ENCODE assay signal across 20 cellular contexts in the genomic region with DNA sequence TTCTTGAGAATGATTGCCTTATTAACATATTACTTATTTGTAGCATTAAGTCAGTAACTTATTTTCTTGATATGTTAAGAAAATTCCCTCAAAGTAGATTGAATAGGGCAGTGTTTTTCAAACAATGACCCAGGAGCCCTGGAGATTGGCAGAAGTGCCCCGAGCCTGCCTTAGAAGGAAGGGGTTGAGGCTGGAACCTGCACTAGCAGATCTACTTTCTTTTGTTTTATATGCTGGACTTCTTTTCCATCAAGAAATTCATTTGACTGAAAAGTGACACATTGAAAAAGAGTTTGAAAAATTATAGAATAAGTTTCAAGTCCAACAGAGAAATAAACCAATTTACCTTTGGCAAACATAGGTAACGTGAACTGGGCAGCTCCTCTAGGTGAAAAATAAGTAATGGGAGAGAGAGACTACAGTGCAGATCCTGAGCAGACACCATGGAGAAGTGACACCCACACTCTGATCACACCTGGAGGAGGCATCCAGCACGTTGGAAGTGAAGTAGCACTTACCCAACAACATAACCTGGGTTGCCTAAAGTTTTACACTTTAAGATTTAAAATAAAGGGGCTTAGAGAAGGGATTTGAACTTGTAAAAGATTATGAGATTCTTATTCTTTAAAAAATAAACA. TPM values are rescaled to one million over a fixed set of nuclear protein-coding genes. Genes with fewer than 3 reads are reported as not detected.
DNase-seq lines count a peak whose midpoint lies in the region; ATAC-seq, FAIRE-seq and TF ChIP-seq lines count a peak whose summit lies in the region.
"Had no signal": no experiment of that assay in that cellular context is flagged by ENCODE, and none has a peak within 500 bp of the region (broad histone marks: within the 10 kb centered on the region; RNA-seq: fewer than 3 reads in every experiment).

No MANE protein-coding gene starts in this region.

- ATAC-seq in HG03442 (IDR thresholded peaks at IDR 0.05; ENCODE audit: unreplicated experiment), result no peak
- ATAC-seq: right cardiac atrium had no signal

- no peaks in the 10 kb centered on the region for H3K27me3 ChIP-seq in keratinocyte (ENCODE audit: control insufficient read depth, extremely low read depth, insufficient read depth, low read length)
- H3K27me3 ChIP-seq in stomach smooth muscle (ENCODE audit: control insufficient read depth in 1 of 2, insufficient read depth in 2 of 2, low read length in 2 of 2), result no peaks in the 10 kb centered on the region
- H3K27me3 ChIP-seq: dorsolateral prefrontal cortex, heart right ventricle, neutrophil had no signal

- H3K9me3 ChIP-seq in keratinocyte (ENCODE audit: control insufficient read depth, low read depth, low read length), result peaks cover 3% of the 10 kb centered on the region
- H3K9me3 ChIP-seq in stomach smooth muscle (ENCODE audit: control insufficient read depth in 2 of 2, low read length in 2 of 2), result no peaks in the 10 kb centered on the region
- H3K9me3 ChIP-seq: neutrophil had no signal

- H3K36me3 ChIP-seq in keratinocyte (ENCODE audit: control insufficient read depth in 2 of 2, extremely low read depth in 1 of 2, insufficient read depth in 2 of 2, low read length in 2 of 2), result no peaks in the 10 kb centered on the region
- no peaks in the 10 kb centered on the region for H3K36me3 ChIP-seq in stomach smooth muscle (ENCODE audit: control insufficient read depth in 2 of 2, insufficient read depth in 2 of 2, low read length in 2 of 2)
- H3K36me3 ChIP-seq: heart right ventricle, neutrophil had no signal

- peak; percentile 36 for FAIRE-seq in H54 (lab: Jason Lieb, UNC)
- no peak for FAIRE-seq in keratinocyte (lab: Jason Lieb, UNC)
- FAIRE-seq: H1 had no signal

- H3K79me2 ChIP-seq in keratinocyte (ENCODE audit: control insufficient read depth, insufficient read depth, low read length), result peaks cover 14% of the 10 kb centered on the region

- TF ChIP-seq POLR2A in H54 (IDR thresholded peaks at IDR 0.05; ENCODE audit: low read depth, low read length), result no peak

- peak overlapping the region; percentile 72 for H3K4me2 ChIP-seq in keratinocyte (ENCODE audit: control insufficient read depth, extremely low read depth, insufficient read depth, low read depth, low read length)
- H3K4me2 ChIP-seq: KMS-11 had no signal

- H3K9me1 ChIP-seq in keratinocyte (ENCODE audit: control insufficient read depth, extremely low read depth, insufficient read depth, low read length), result no peaks in the 10 kb centered on the region

- H3K4me1 ChIP-seq in keratinocyte (ENCODE audit: control insufficient read depth, extremely low read depth, insufficient read depth, low read length) (peaks cover 41% of the 10 kb centered on the region), stomach smooth muscle (ENCODE audit: control insufficient read depth, insufficient read depth, low read length) (peaks cover 10% of the 10 kb centered on the region)

- TF ChIP-seq CTCF in VCaP (conservative IDR thresholded peaks at IDR 0.05), result no peak
- TF ChIP-seq CTCF in keratinocyte (optimal IDR thresholded peaks at IDR 0.05 in 1 of 3, IDR thresholded peaks at IDR 0.05 in 1 of 3, conservative IDR thresholded peaks at IDR 0.05 in 1 of 3; ENCODE audit: extremely low read depth in 1 of 3, insufficient read depth in 2 of 3, low read length in 3 of 3), result no peak

- no peak overlapping the region for H3K9ac ChIP-seq in keratinocyte (ENCODE audit: control insufficient read depth, extremely low read depth, insufficient read depth, low read length)
- peak overlapping the region in 1 of 2 donors; percentile 14 for H3K9ac ChIP-seq in stomach smooth muscle (ENCODE audit: low read length in 2 of 2)
- H3K9ac ChIP-seq: KMS-11 had no signal

- H3K4me3 ChIP-seq in keratinocyte (ENCODE audit: control insufficient read depth in 2 of 3, extremely low read depth in 1 of 3, insufficient read depth in 2 of 3, low read depth in 1 of 3, low read length in 3 of 3), result no peak overlapping the region
- no peak overlapping the region for H3K4me3 ChIP-seq in stomach smooth muscle (ENCODE audit: low read length in 2 of 2)
- H3K4me3 ChIP-seq: dorsolateral prefrontal cortex, heart right ventricle had no signal

- H4K20me1 ChIP-seq in keratinocyte (ENCODE audit: control insufficient read depth, extremely low read depth, insufficient read depth, low read length), result no peaks in the 10 kb centered on the region

- H3K27ac ChIP-seq in VCaP, result peak overlapping the region; percentile 15; the same call in 1 of the 2 replicates
- peak overlapping the region; percentile 68 for H3K27ac ChIP-seq in keratinocyte (ENCODE audit: control insufficient read depth, insufficient read depth, low read length)
- H3K27ac ChIP-seq in stomach smooth muscle (ENCODE audit: low read length), result peak overlapping the region; percentile 25
- H3K27ac ChIP-seq: dorsolateral prefrontal cortex, heart right ventricle, KMS-11, neutrophil had no signal

- DNase-seq in H54 (ENCODE audit: insufficient read length, low spot score), result no peak
- no peak for DNase-seq in keratinocyte (ENCODE audit: low read depth, low spot score)
- DNase-seq in AG20443 (ENCODE audit: low spot score), result no peak
- DNase-seq in LoVo (ENCODE audit: low spot score), result no peak
- DNase-seq: activated CD4-positive, alpha-beta T cell treated with anti-CD3 and anti-CD28 coated beads, Interleukin-2, amount 50 U/mL, for 4 hours; activated naive CD4-positive, alpha-beta T cell treated with anti-CD3 and anti-CD28 coated beads, Interleukin-2, amount 10 ng/mL, durations not matched to agents 7 days and 5 days; activated T-cell treated with anti-CD3 and anti-CD28 coated beads for 4 hours; dorsolateral prefrontal cortex; heart right ventricle; islet precursor cell; NCI-H1105; NCI-H526 treated with DMSO at 0.1 percent for 48 hours; right cardiac atrium; stimulated activated CD4-positive, alpha-beta T cell treated with anti-CD3 and anti-CD28 coated beads, Interleukin-1b, Interleukin-23, amount 100 ng/mL, for 48 hours had no signal

- dilution Hi-C loops in keratinocyte (cut with MboI; ENCODE audit: extremely low pct_ligation_motif_present, low sequenced_read_pairs), result no loop called here

- H2AFZ ChIP-seq in keratinocyte (ENCODE audit: control insufficient read depth, low read length), result no peak overlapping the region

RNA-seq across cellular contexts. Expression of a gene that starts 18.6 kb away (rescaled TPM):
- polyA plus RNA-seq in keratinocyte, result 11.5 to 15.7 TPM (median 13.8 TPM) in 3 replicates
- polyA plus RNA-seq in keratinocyte (2011; ENCODE audit: low read depth), result 2.1 TPM
- 6.3 and 9.0 TPM in 2 replicates for polyA plus RNA-seq in keratinocyte (2011; cell fraction: cytosol; rRNA removed)
- 21.0 and 23.7 TPM in 2 replicates for polyA plus RNA-seq in keratinocyte (2011; cell fraction: nucleus; rRNA removed)
- 3.8 and 11.3 TPM in 2 replicates for polyA plus RNA-seq in keratinocyte (2012; ENCODE audit: low replicate concordance)
- 10.3 to 16.2 TPM (median 15.2 TPM) in 3 replicates for polyA minus RNA-seq in keratinocyte
- 10.7 TPM for polyA minus RNA-seq in keratinocyte (2011; cell fraction: cytosol; rRNA and poly(A)+ RNA removed)
- polyA minus RNA-seq in keratinocyte (2011; cell fraction: nucleus; rRNA and poly(A)+ RNA removed), result 24.1 and 43.1 TPM in 2 replicates

Comparison
In these comparisons a context has a peak if more than half of its experiments do, and no peak if none do; other contexts are left out.
1. H3K27ac ChIP-seq: peak in every context shown above with its lines; median percentile 68 in keratinocyte; 25 in stomach smooth muscle; 15 in VCaP.